ENCODE assay signal across 8 cellular contexts in the genomic region with DNA sequence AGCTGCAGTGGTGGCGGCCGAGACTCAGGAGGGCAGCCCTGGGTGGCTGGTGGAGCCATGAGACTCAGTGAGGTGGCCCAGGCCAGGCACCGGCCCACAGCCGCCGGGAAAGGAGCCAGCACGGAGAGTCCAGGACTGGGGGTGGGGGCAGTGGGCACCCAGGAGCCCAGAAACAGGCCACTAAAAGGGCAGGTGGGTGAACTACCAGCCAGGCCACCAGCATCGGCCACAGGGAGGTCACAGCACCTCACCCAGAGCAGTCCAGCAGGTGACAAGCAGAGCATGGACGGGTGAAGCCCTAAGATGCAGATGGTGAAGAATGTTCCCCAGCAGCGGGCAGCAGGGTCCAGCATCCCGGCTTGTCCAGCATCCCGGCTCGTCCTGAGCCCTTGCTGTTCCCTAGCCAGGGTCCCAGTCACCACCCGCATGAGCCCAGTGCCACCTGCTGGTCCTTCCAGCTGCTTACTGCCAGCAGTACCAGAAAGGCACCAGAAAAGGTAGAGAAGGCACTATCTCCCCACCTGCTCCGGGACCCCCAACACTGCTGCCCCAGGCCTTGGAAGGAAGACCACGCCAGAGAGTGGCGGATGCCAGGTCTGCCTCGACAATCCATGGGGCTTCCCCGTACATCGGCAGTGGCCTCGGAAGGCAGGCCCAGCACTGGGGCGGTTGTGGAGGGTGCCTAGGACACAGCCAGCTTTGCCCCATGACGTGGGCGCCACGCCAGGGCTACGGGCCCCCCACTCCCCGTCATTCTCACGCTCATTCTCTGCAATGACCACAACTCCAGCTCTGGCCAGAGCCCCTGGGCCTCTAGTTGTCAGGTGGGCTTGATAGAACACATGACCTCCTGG. TPM values are rescaled to one million over a fixed set of nuclear protein-coding genes. Genes with fewer than 3 reads are reported as not detected.
DNase-seq lines count a peak whose midpoint lies in the region; ATAC-seq and TF ChIP-seq lines count a peak whose summit lies in the region.

No MANE protein-coding gene starts in this region.

- peaks cover 36% of the 10 kb centered on the region for H3K79me2 ChIP-seq in SK-N-SH (ENCODE audit: insufficient read depth)

- no peak overlapping the region for H3K9ac ChIP-seq in IMR-90 (ENCODE audit: low read depth, low read length)
- H3K9ac ChIP-seq in SK-N-SH = peak overlapping the region; percentile 86; the same call in 1 of the 2 replicates
- no peak overlapping the region for H3K9ac ChIP-seq in rectal smooth muscle tissue (ENCODE audit: low read length)

- no peak overlapping the region for H3K27ac ChIP-seq in IMR-90 (ENCODE audit: insufficient read depth, low read length)
- H3K27ac ChIP-seq in SK-N-SH (ENCODE audit: low read depth in 2 of 2, low read length in 1 of 2) = peak overlapping the region; percentile 11 to 41; a peak in 2 of 4 replicates
- H3K27ac ChIP-seq in rectal smooth muscle tissue (ENCODE audit: low read depth, low read length) = no peak overlapping the region

- DNase-seq in DMS153 (lab: John Stamatoyannopoulos, UW) (peak; percentile 42), IMR-90 (peak; percentile 75), SK-N-SH (peak; percentile 93), anterior cingulate cortex (lab: John Stamatoyannopoulos, UW) (peak in 52 of 58 donors; percentile 6 to 82 (median 60)), left cardiac atrium (peak; percentile 79), mesenteric fat pad (ENCODE audit: low spot score) (no peak)

- CTCF ChIA-PET in IMR-90 (lab: Yijun Ruan, JAX) = interaction anchor here (1.5 to 3.6 kb wide), 5 partner anchors 16 to 71 kb away, joined by 3 to 17 read pairs (median 3); partner anchors contain the start of genes DCXR and NOTUM
- CTCF ChIA-PET in SK-N-SH (lab: Yijun Ruan, JAX) = interaction anchor here (0.6 to 35.7 kb wide), 51 partner anchors 10 to 769 kb away, joined by 3 to 1216 read pairs (median 6); partner anchors contain the start of genes ANAPC11, ARHGDIA, ARL16 and ASPSCR1

- no peak overlapping the region for H3K14ac ChIP-seq in IMR-90 (replicated peaks; ENCODE audit: low read depth, low read length)

- intact Hi-C loops in IMR-90 (cut with micrococcal nuclease) (loop anchor here (1.0 kb wide), 1 partner anchor 62 kb away; no protein-coding TSS in a partner anchor), left cardiac atrium (cut with DNase I) (loop anchor here (1.0 to 5.0 kb wide), 2 partner anchors 59 to 62 kb away; partner anchors contain the start of gene NOTUM (in 1 of the 2))

- H2BK20ac ChIP-seq in IMR-90 (ENCODE audit: low read depth, low read length) = no peak overlapping the region

- H2BK120ac ChIP-seq in IMR-90 (ENCODE audit: low read depth, low read length) = no peak overlapping the region

- no peaks in the 10 kb centered on the region for H3K27me3 ChIP-seq in IMR-90 (ENCODE audit: control insufficient read depth, insufficient read depth, low read length)
- H3K27me3 ChIP-seq in SK-N-SH (ENCODE audit: insufficient read depth) = no peaks in the 10 kb centered on the region
- no peaks in the 10 kb centered on the region for H3K27me3 ChIP-seq in rectal smooth muscle tissue (ENCODE audit: control insufficient read depth, insufficient read depth, low read length)

- H3K18ac ChIP-seq in IMR-90 (ENCODE audit: low read depth, low read length) = no peak overlapping the region

- in situ Hi-C loops in IMR-90 (cut with MboI; ENCODE audit: low sequenced_read_pairs) = no loop called here

- no peak overlapping the region for H3K23ac ChIP-seq in IMR-90 (ENCODE audit: low read depth, low read length)

- peaks cover 13% of the 10 kb centered on the region for H3K4me1 ChIP-seq in IMR-90 (ENCODE audit: control insufficient read depth, insufficient read depth, low read length)
- peaks cover 18 to 36% of the 10 kb centered on the region in 2 experiments; a peak in 3 of 4 replicates for H3K4me1 ChIP-seq in SK-N-SH (ENCODE audit: control insufficient read depth in 1 of 2, insufficient read depth in 2 of 2, low read depth in 1 of 2, low read length in 1 of 2)
- peaks cover 15% of the 10 kb centered on the region for H3K4me1 ChIP-seq in rectal smooth muscle tissue (ENCODE audit: control insufficient read depth, insufficient read depth, low read length)

- peak; percentile 94 for TF ChIP-seq RAD21 in IMR-90 (IDR thresholded peaks at IDR 0.05; ENCODE audit: low read length)
- peak; percentile 99 for TF ChIP-seq RAD21 in SK-N-SH (IDR thresholded peaks at IDR 0.05; ENCODE audit: low read length)

- H3K36me3 ChIP-seq in IMR-90 (ENCODE audit: control insufficient read depth, insufficient read depth, low read length) (peaks cover 6% of the 10 kb centered on the region; the same call in 1 of the 2 replicates), SK-N-SH (replicated peaks in 1 of 2; ENCODE audit: control insufficient read depth in 1 of 2, insufficient read depth in 2 of 2, low read length in 1 of 2) (peaks cover 7 to 23% of the 10 kb centered on the region in 2 experiments), rectal smooth muscle tissue (ENCODE audit: control insufficient read depth, insufficient read depth, low read length) (no peaks in the 10 kb centered on the region)

- TF ChIP-seq POLR2A in IMR-90 (IDR thresholded peaks at IDR 0.05; ENCODE audit: low read depth, low read length) = peak; percentile 50; the same call in 1 of the 2 replicates

- H2BK5ac ChIP-seq in IMR-90 (ENCODE audit: low read depth, low read length, poor library complexity, severe bottlenecking) = no peak overlapping the region

- H3K9me1 ChIP-seq in IMR-90 (ENCODE audit: insufficient read depth, low read length) = no peaks in the 10 kb centered on the region

- H2AFZ ChIP-seq in IMR-90 (replicated peaks; ENCODE audit: low read length, poor library complexity) (peak overlapping the region; percentile 26), SK-N-SH (ENCODE audit: low read depth) (no peak overlapping the region)

- 75% methylated on average over 13 of the region's 27 CpGs; no CpG with 5 or more reads in 1 of the 2 experiments for WGBS in IMR-90 (ENCODE audit: extremely low coverage in 2 of 2, insufficient read length in 1 of 2), 2 experiments
- 30% methylated on average over 22 of the region's 27 CpGs for WGBS in SK-N-SH (ENCODE audit: low lambda C conversion rate)

- no peak overlapping the region for H2BK15ac ChIP-seq in IMR-90 (ENCODE audit: low read depth, low read length)

- H2AK9ac ChIP-seq in IMR-90 (replicated peaks; ENCODE audit: low read depth, low read length, poor library complexity) = peak overlapping the region; percentile 97

- no peak overlapping the region for H4K8ac ChIP-seq in IMR-90 (ENCODE audit: low read depth in 2 of 2, low read length in 2 of 2)

- TF ChIP-seq EP300 in SK-N-SH (IDR thresholded peaks at IDR 0.05; ENCODE audit: borderline replicate concordance in 1 of 2, low read depth in 1 of 2, low read length in 1 of 2) = no peak

- peaks cover 32% of the 10 kb centered on the region for H3F3A ChIP-seq in SK-N-SH (replicated peaks; ENCODE audit: insufficient read depth)

- no TSS peak for BruUV-seq in IMR-90 (replicated peaks; lab: Mats Ljungman, UMichigan)

- H3K4me3 ChIP-seq in IMR-90 (ENCODE audit: insufficient read depth, low read depth, low read length) (no peak overlapping the region), SK-N-SH (ENCODE audit: low read depth in 2 of 2, low read length in 1 of 2) (peak overlapping the region; percentile 88 to 92), rectal smooth muscle tissue (ENCODE audit: low read length) (peak overlapping the region; percentile 92)

- H4K20me1 ChIP-seq in IMR-90 (ENCODE audit: insufficient read depth, low read length) = peaks cover 24% of the 10 kb centered on the region
- H4K20me1 ChIP-seq in SK-N-SH (ENCODE audit: insufficient read depth) = peaks cover 17% of the 10 kb centered on the region

- no peak overlapping the region; the same call in 1 of the 2 replicates for H3K4ac ChIP-seq in IMR-90 (ENCODE audit: low read depth, low read length)

- ATAC-seq in IMR-90 (ENCODE audit: low read depth) (peak; percentile 3), left cardiac atrium (no peak), GM19467 (IDR thresholded peaks at IDR 0.05; ENCODE audit: unreplicated experiment) (no peak)

- H3K79me1 ChIP-seq in IMR-90 (ENCODE audit: low read depth in 1 of 2, low read length in 2 of 2) = peaks cover 12 to 46% of the 10 kb centered on the region in 2 experiments

- POLR2A ChIA-PET in IMR-90 (lab: Charles Lee; ENCODE audit: unreplicated experiment) (interaction anchor here (0.6 kb wide), 1 partner anchor 82 kb away, joined by 11 read pairs; no protein-coding TSS in a partner anchor), SK-N-SH (lab: Yijun Ruan, JAX) (interaction anchor here (0.6 to 4.2 kb wide), 10 partner anchors 10 to 105 kb away, joined by 3 to 41 read pairs (median 6); partner anchors contain the start of genes ASPSCR1, FASN, NOTUM and RAC3)

- no peaks in the 10 kb centered on the region for H3K9me2 ChIP-seq in SK-N-SH

- H4K5ac ChIP-seq in IMR-90 (ENCODE audit: low read depth, low read length) = no peak overlapping the region

- TF ChIP-seq CTCF in IMR-90 (conservative IDR thresholded peaks at IDR 0.05; ENCODE audit: low read depth, low read length) (peak; percentile 89), SK-N-SH (IDR thresholded peaks at IDR 0.05) (peak; percentile 86)

- H2AK5ac ChIP-seq in IMR-90 (ENCODE audit: low read depth, low read length) = peak overlapping the region; percentile 69; the same call in 1 of the 2 replicates

- dilution Hi-C loops in IMR-90 (cut with HindIII; ENCODE audit: low sequenced_read_pairs, unreplicated experiment) = no loop called here

- no peak overlapping the region for H4K91ac ChIP-seq in IMR-90 (ENCODE audit: insufficient read depth, low read depth, low read length)

- no peaks in the 10 kb centered on the region for H3K9me3 ChIP-seq in IMR-90 (ENCODE audit: control insufficient read depth, insufficient read depth, low read length)
- no peaks in the 10 kb centered on the region for H3K9me3 ChIP-seq in SK-N-SH

- H3K56ac ChIP-seq in IMR-90 (ENCODE audit: extremely low read depth, insufficient read depth, low read length) = no peak overlapping the region

- H3K4me2 ChIP-seq in IMR-90 (ENCODE audit: low read depth, low read length) = peak overlapping the region; percentile 99; the same call in 1 of the 2 replicates
- H3K4me2 ChIP-seq in SK-N-SH = peak overlapping the region; percentile 99

RNA-seq across cellular contexts. Expression of gene CENPX, which starts 1.6 kb away (rescaled TPM):
- 44.8 and 45.3 TPM in 2 replicates for total RNA-seq in IMR-90 (2012; rRNA removed)
- polyA plus RNA-seq in IMR-90 (2012; rRNA removed) = 86.8 and 100 TPM in 2 replicates
- 102 and 133 TPM in 2 replicates for polyA plus RNA-seq in IMR-90 (2012; cell fraction: cytosol; rRNA removed)
- 82.2 and 166 TPM in 2 replicates for polyA plus RNA-seq in IMR-90 (2012; cell fraction: nucleus; rRNA removed; ENCODE audit: low replicate concordance)
- 247 and 255 TPM in 2 replicates for polyA plus RNA-seq in SK-N-SH (2012; rRNA removed)
- 145 and 202 TPM in 2 replicates for polyA plus RNA-seq in SK-N-SH (2012; cell fraction: cytosol; rRNA removed)
- 332 and 419 TPM in 2 replicates for polyA plus RNA-seq in SK-N-SH (2012; cell fraction: nucleus; rRNA removed)
- total RNA-seq in left cardiac atrium = 10 to 100 TPM; 27.2 to 37.2 TPM
- total RNA-seq in mesenteric fat pad = 47.0 TPM

RNA-seq across cellular contexts. Expression of gene LRRC45, which starts 2.0 kb away (rescaled TPM):
- total RNA-seq in IMR-90 (2012; rRNA removed) = 7.2 and 7.8 TPM in 2 replicates
- polyA plus RNA-seq in IMR-90 (2012; rRNA removed) = 10.2 and 10.9 TPM in 2 replicates
- 6.8 and 8.0 TPM in 2 replicates for polyA plus RNA-seq in IMR-90 (2012; cell fraction: cytosol; rRNA removed)
- 46.7 and 84.8 TPM in 2 replicates for polyA plus RNA-seq in IMR-90 (2012; cell fraction: nucleus; rRNA removed; ENCODE audit: low replicate concordance)
- 30.3 and 31.5 TPM in 2 replicates for polyA plus RNA-seq in SK-N-SH (2012; rRNA removed)
- polyA plus RNA-seq in SK-N-SH (2012; cell fraction: cytosol; rRNA removed) = 9.3 and 14.9 TPM in 2 replicates
- 125 and 148 TPM in 2 replicates for polyA plus RNA-seq in SK-N-SH (2012; cell fraction: nucleus; rRNA removed)
- total RNA-seq in left cardiac atrium = 1 to 10 TPM; 3.7 to 7.9 TPM
- total RNA-seq in mesenteric fat pad = 7.0 TPM

RNA-seq across cellular contexts. Expression of gene RAC3, which starts 10.4 kb away (rescaled TPM):
- total RNA-seq in IMR-90 (2012; rRNA removed) = 5.7 and 7.2 TPM in 2 replicates
- polyA plus RNA-seq in IMR-90 (2012; rRNA removed) = 23.4 and 32.0 TPM in 2 replicates
- polyA plus RNA-seq in IMR-90 (2012; cell fraction: cytosol; rRNA removed) = 34.9 and 48.2 TPM in 2 replicates
- polyA plus RNA-seq in IMR-90 (2012; cell fraction: nucleus; rRNA removed; ENCODE audit: low replicate concordance) = 20.2 and 75.8 TPM in 2 replicates
- 69.9 and 83.6 TPM in 2 replicates for polyA plus RNA-seq in SK-N-SH (2012; rRNA removed)
- polyA plus RNA-seq in SK-N-SH (2012; cell fraction: cytosol; rRNA removed) = 34.1 and 51.7 TPM in 2 replicates
- 103 and 145 TPM in 2 replicates for polyA plus RNA-seq in SK-N-SH (2012; cell fraction: nucleus; rRNA removed)
- total RNA-seq in left cardiac atrium = 1 to 10 TPM; 3.8 to 4.2 TPM
- 15.5 TPM for total RNA-seq in mesenteric fat pad

RNA-seq across cellular contexts. Expression of gene DCXR, which starts 16.4 kb away (rescaled TPM):
- total RNA-seq in IMR-90 (2012; rRNA removed) = 36.6 and 36.9 TPM in 2 replicates
- 129 and 139 TPM in 2 replicates for polyA plus RNA-seq in IMR-90 (2012; rRNA removed)
- polyA plus RNA-seq in IMR-90 (2012; cell fraction: cytosol; rRNA removed) = 135 and 154 TPM in 2 replicates
- 94.9 and 309 TPM in 2 replicates for polyA plus RNA-seq in IMR-90 (2012; cell fraction: nucleus; rRNA removed; ENCODE audit: low replicate concordance)
- polyA plus RNA-seq in SK-N-SH (2012; rRNA removed) = 153 and 190 TPM in 2 replicates
- polyA plus RNA-seq in SK-N-SH (2012; cell fraction: cytosol; rRNA removed) = 75.6 and 113 TPM in 2 replicates
- polyA plus RNA-seq in SK-N-SH (2012; cell fraction: nucleus; rRNA removed) = 168 and 433 TPM in 2 replicates
- total RNA-seq in left cardiac atrium = 100 to 1,000 TPM; 132 to 161 TPM
- total RNA-seq in mesenteric fat pad = 157 TPM

RNA-seq across cellular contexts. Expression of gene RFNG, which starts 30.5 kb away (rescaled TPM):
- total RNA-seq in IMR-90 (2012; rRNA removed) (6.8 and 8.6 TPM in 2 replicates), left cardiac atrium (10 to 100 TPM; 16.4 to 22.4 TPM), mesenteric fat pad (46.1 TPM)
- polyA plus RNA-seq in IMR-90 (2012; rRNA removed) (47.3 and 51.1 TPM in 2 replicates), SK-N-SH (2012; rRNA removed) (54.4 and 68.6 TPM in 2 replicates)
- polyA plus RNA-seq in IMR-90 (2012; cell fraction: cytosol; rRNA removed) = 27.2 and 51.3 TPM in 2 replicates
- polyA plus RNA-seq in IMR-90 (2012; cell fraction: nucleus; rRNA removed; ENCODE audit: low replicate concordance) = 271 and 643 TPM in 2 replicates
- polyA plus RNA-seq in SK-N-SH (2012; cell fraction: cytosol; rRNA removed) = 22.9 and 37.2 TPM in 2 replicates
- 329 and 368 TPM in 2 replicates for polyA plus RNA-seq in SK-N-SH (2012; cell fraction: nucleus; rRNA removed)

Comparison
In these comparisons a context has a peak if more than half of its experiments do, and no peak if none do; other contexts are left out.
1. H3K27ac ChIP-seq: peak in SK-N-SH (2 of 2); none in IMR-90 (single experiment) and rectal smooth muscle tissue (single experiment).